In the genomic region with DNA sequence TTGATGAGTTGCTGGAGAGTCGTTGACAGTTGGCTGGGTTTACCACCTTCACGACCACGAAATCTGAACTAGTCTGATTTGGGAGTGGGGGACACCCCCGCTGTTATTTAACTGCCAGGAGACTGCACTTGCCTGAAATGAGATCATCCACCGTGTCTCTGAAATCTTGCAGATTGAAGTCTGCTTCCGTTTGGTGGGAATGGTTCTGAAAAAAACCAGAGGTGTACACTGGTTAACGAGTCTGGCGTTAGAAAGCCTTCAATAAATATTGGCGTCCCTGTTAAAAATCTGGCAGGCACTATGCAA, we compare ENCODE assay signal across 17 cellular contexts. TPM values are rescaled to one million over a fixed set of nuclear protein-coding genes. Genes with fewer than 3 reads are reported as not detected.
DNase-seq lines count a peak whose midpoint lies in the region; ATAC-seq, FAIRE-seq and TF ChIP-seq lines count a peak whose summit lies in the region.
"Had no signal": no experiment of that assay in that cellular context is flagged by ENCODE, and none has a peak within 500 bp of the region (broad histone marks: within the 10 kb centered on the region; RNA-seq: fewer than 3 reads in every experiment).

No MANE protein-coding gene starts in this region.

- H3K36me3 Mint-ChIP-seq in CD4-positive, alpha-beta T cell (ENCODE audit: low read depth), result no peaks in the 10 kb centered on the region
- no peaks in the 10 kb centered on the region for H3K36me3 Mint-ChIP-seq in nephron progenitor cell (ENCODE audit: low read depth)

- H3K79me2 ChIP-seq in GM12878 (ENCODE audit: control insufficient read depth, insufficient read depth, low read length), result no peaks in the 10 kb centered on the region

- DNase-seq in CD4-positive, alpha-beta T cell, result no peak
- DNase-seq in GM12891 (ENCODE audit: insufficient read length, low spot score), result no peak
- no peak for DNase-seq in GM12878 (ENCODE audit: low read depth, low spot score)
- no peak for DNase-seq in nephron progenitor cell
- no peak for DNase-seq in NCI-H2081 (lab: John Stamatoyannopoulos, UW)
- DNase-seq: activated CD4-positive, CD25-positive, alpha-beta regulatory T cell; body of pancreas; DMS79 treated with DMSO at 0.1 percent for 48 hours; immature natural killer cell; NCI-H1436; NCI-H446 treated with DMSO at 0.1 percent for 48 hours; OCI-M1 had no signal

- CTCF ChIA-PET in CD4-positive, alpha-beta T cell (lab: Charles Lee), result interaction anchor here (1.0 kb wide), 1 partner anchor 9 kb away, joined by 4 read pairs; no protein-coding TSS in a partner anchor
- CTCF ChIA-PET in GM12878 (lab: Yijun Ruan, JAX), result no interaction called here

- H3K36me3 ChIP-seq in GM12878 (ENCODE audit: control insufficient read depth in 2 of 2, insufficient read depth in 2 of 2, low read length in 1 of 2), result no peaks in the 10 kb centered on the region
- H3K36me3 ChIP-seq: suprapubic skin had no signal

- no TSS peak for BruUV-seq in GM12878 (replicated peaks; lab: Mats Ljungman, UMichigan)

- H2AFZ ChIP-seq in GM12878 (ENCODE audit: control insufficient read depth, low read depth, low read length), result no peak overlapping the region

- H3K4me3 Mint-ChIP-seq in CD4-positive, alpha-beta T cell, result peak overlapping the region; percentile 72
- peak overlapping the region; percentile 59 for H3K4me3 Mint-ChIP-seq in nephron progenitor cell

- TF ChIP-seq POLR2A in GM12891 (IDR thresholded peaks at IDR 0.05; ENCODE audit: low read depth, low read length), result no peak
- TF ChIP-seq POLR2A in GM12878 (IDR thresholded peaks at IDR 0.05; ENCODE audit: low read depth, low read length), result no peak

- RAD21 ChIA-PET in GM12878 (lab: Charles Lee; ENCODE audit: unreplicated experiment), result no interaction called here

- intact Hi-C loops in CD4-positive, alpha-beta T cell (cut with DNase I, micrococcal nuclease), result no loop called here
- intact Hi-C loops in GM12878 (cut with micrococcal nuclease; ENCODE audit: unreplicated experiment), result no loop called here

- no peak for TF ChIP-seq RAD21 in GM12878 (IDR thresholded peaks at IDR 0.05; ENCODE audit: insufficient read depth, low read depth, low read length)

- POLR2A ChIA-PET in CD4-positive, alpha-beta T cell (lab: Charles Lee), result interaction anchor here (1.0 to 1.1 kb wide), 2 partner anchors 9 to 46 kb away, joined by 3 to 5 read pairs; no protein-coding TSS in a partner anchor
- POLR2A ChIA-PET in GM12878 (lab: Charles Lee), result no interaction called here

- no peak overlapping the region for H3K27ac ChIP-seq in CD4-positive, alpha-beta T cell (ENCODE audit: low read depth, low read length)
- H3K27ac ChIP-seq in GM12878 (ENCODE audit: control insufficient read depth, insufficient read depth), result no peak overlapping the region
- H3K27ac ChIP-seq: body of pancreas, suprapubic skin had no signal

- peak overlapping the region; percentile 11; the same call in 1 of the 2 replicates for H3K4me2 ChIP-seq in GM12878 (ENCODE audit: control insufficient read depth, insufficient read depth)

- peak; percentile 20 for FAIRE-seq in GM12891 (lab: Jason Lieb, UNC)
- no peak for FAIRE-seq in GM12878 (lab: Jason Lieb, UNC)

- peaks cover 50% of the 10 kb centered on the region for H3K4me1 Mint-ChIP-seq in CD4-positive, alpha-beta T cell (ENCODE audit: low read depth)
- peaks cover 12% of the 10 kb centered on the region for H3K4me1 Mint-ChIP-seq in nephron progenitor cell

- WGBS in GM12878 (ENCODE audit: insufficient coverage, insufficient replicate concordance, low lambda C conversion rate, missing lambda C conversion rate), result under 1% methylated on average over 9 of the region's 9 CpGs

- ATAC-seq in CD4-positive, alpha-beta T cell (ENCODE audit: poor library complexity), result no peak
- ATAC-seq in GM12878, result no peak
- ATAC-seq in HG03342 (IDR thresholded peaks at IDR 0.05; ENCODE audit: unreplicated experiment), result no peak
- no peak for ATAC-seq in HG03045 (IDR thresholded peaks at IDR 0.05; ENCODE audit: unreplicated experiment)
- ATAC-seq: body of pancreas had no signal

- H3K27ac Mint-ChIP-seq in CD4-positive, alpha-beta T cell, result no peak overlapping the region
- H3K27ac Mint-ChIP-seq in nephron progenitor cell, result no peak overlapping the region
- H3K27ac Mint-ChIP-seq: immature natural killer cell had no signal

- in situ Hi-C loops in GM12878 (cut with MboI), result no loop called here

- H3K4me3 ChIP-seq in GM12878, result no peak overlapping the region
- H3K4me3 ChIP-seq: body of pancreas, suprapubic skin had no signal

- H3K9me3 ChIP-seq in CD4-positive, alpha-beta T cell (ENCODE audit: control insufficient read depth, low read length), result no peaks in the 10 kb centered on the region
- H3K9me3 ChIP-seq in GM12878 (replicated peaks; ENCODE audit: control insufficient read depth, insufficient read depth, low read length), result no peaks in the 10 kb centered on the region; the same call in 2 of the 3 replicates
- H3K9me3 ChIP-seq: body of pancreas, suprapubic skin had no signal

- H4K20me1 ChIP-seq in GM12878 (ENCODE audit: control insufficient read depth, insufficient read depth), result no peaks in the 10 kb centered on the region; the same call in 1 of the 2 replicates

- H3K27me3 ChIP-seq in CD4-positive, alpha-beta T cell (ENCODE audit: control insufficient read depth, insufficient read depth, low read length), result peaks cover 96% of the 10 kb centered on the region
- H3K27me3 ChIP-seq in GM12878 (replicated peaks in 1 of 2; ENCODE audit: control insufficient read depth in 2 of 2, insufficient read depth in 2 of 2, low read length in 1 of 2), result peaks cover 27 to 49% of the 10 kb centered on the region in 2 experiments
- H3K27me3 ChIP-seq: body of pancreas had no signal

- no peaks in the 10 kb centered on the region for H3K9me3 Mint-ChIP-seq in CD4-positive, alpha-beta T cell
- H3K9me3 Mint-ChIP-seq in nephron progenitor cell, result peaks cover 15% of the 10 kb centered on the region

- H3K9ac ChIP-seq in GM12878 (ENCODE audit: control insufficient read depth, insufficient read depth, low read length), result no peak overlapping the region

- TF ChIP-seq CTCF in CD4-positive, alpha-beta T cell (IDR thresholded peaks at IDR 0.05), result no peak
- TF ChIP-seq CTCF in GM12878 (IDR thresholded peaks at IDR 0.05 in 2 of 3, conservative IDR thresholded peaks at IDR 0.05 in 1 of 3; ENCODE audit: control insufficient read depth in 2 of 3, extremely low read depth in 1 of 3, insufficient read depth in 1 of 3, low read depth in 3 of 3, low read length in 3 of 3), result no peak
- no peak for TF ChIP-seq CTCF in nephron progenitor cell (IDR thresholded peaks at IDR 0.05)

- H3K27me3 Mint-ChIP-seq in CD4-positive, alpha-beta T cell, result peaks cover 90% of the 10 kb centered on the region
- peaks cover 100% of the 10 kb centered on the region for H3K27me3 Mint-ChIP-seq in nephron progenitor cell (ENCODE audit: low read depth, poor library complexity)

- TF ChIP-seq EP300 in GM12878 (IDR thresholded peaks at IDR 0.05; ENCODE audit: borderline replicate concordance in 1 of 2, control insufficient read depth in 1 of 2, low read depth in 2 of 2, low read length in 2 of 2), result no peak

- H3K4me1 ChIP-seq in GM12878 (ENCODE audit: control insufficient read depth, insufficient read depth, low read length), result peaks cover 13% of the 10 kb centered on the region

- SMC1A ChIA-PET in GM12878 (lab: Charles Lee; ENCODE audit: uncharacterized antibody, unreplicated experiment), result no interaction called here

RNA-seq across cellular contexts. Expression of gene MCIDAS, which starts 4.3 kb away (rescaled TPM):
- total RNA-seq in CD4-positive, alpha-beta T cell, result not detected
- not detected for polyA plus RNA-seq in GM12891 (2012; ENCODE audit: low read depth, missing spikeins)
- total RNA-seq in GM12878 (2013; cell fraction: nucleolus; rRNA removed), result not detected in 2 replicates
- not detected in 2 replicates for total RNA-seq in GM12878 (2014; rRNA removed)
- not detected in 2 replicates for total RNA-seq in GM12878 (2014; rRNA removed; fragmentation: Illumina TruSeq; extraction: Trizol)
- not detected in 2 replicates for total RNA-seq in GM12878 (2021)
- polyA plus RNA-seq in GM12878 (2011; ENCODE audit: low read depth), result not detected
- polyA plus RNA-seq in GM12878 (2011; rRNA removed), result not detected in 2 replicates
- polyA plus RNA-seq in GM12878 (2011; cell fraction: cytosol; rRNA removed), result not detected in 2 replicates
- polyA plus RNA-seq in GM12878 (2011; cell fraction: nucleus; rRNA removed), result 0.06 TPM in 1 of 2 replicates, not detected in the other
- not detected in 2 replicates for polyA plus RNA-seq in GM12878 (2012)
- not detected in 2 replicates for polyA plus RNA-seq in GM12878 (2014; fragmentation: Illumina TruSeq; extraction: Trizol)
- not detected for polyA plus RNA-seq in GM12878 (2014; fragmentation: Nextera tagmentation; extraction: Ambion mirVana)
- polyA plus RNA-seq in GM12878 (2014; rRNA removed), result not detected in 2 replicates
- polyA plus RNA-seq in GM12878 (2016; fragmentation: Nextera tagmentation; extraction: Ambion mirVana), result not detected
- not detected in 2 replicates for polyA minus RNA-seq in GM12878 (2011; rRNA and poly(A)+ RNA removed)
- not detected in 2 replicates for polyA minus RNA-seq in GM12878 (2011; cell fraction: cytosol; rRNA and poly(A)+ RNA removed)
- polyA minus RNA-seq in GM12878 (2011; cell fraction: nucleus; rRNA and poly(A)+ RNA removed), result not detected in 2 replicates
- total RNA-seq: posterior vena cava, suprapubic skin had no signal
- polyA plus RNA-seq: immature natural killer cell had no signal

RNA-seq across cellular contexts. Expression of gene CCNO, which starts 10.6 kb away (rescaled TPM):
- total RNA-seq in CD4-positive, alpha-beta T cell, result not detected
- polyA plus RNA-seq in GM12891 (2012; ENCODE audit: low read depth, missing spikeins), result not detected
- not detected in 2 replicates for total RNA-seq in GM12878 (2013; cell fraction: nucleolus; rRNA removed)
- total RNA-seq in GM12878 (2014; rRNA removed) (not detected in 2 replicates), GM12878 (2014; rRNA removed; fragmentation: Illumina TruSeq; extraction: Trizol) (not detected in 2 replicates), GM12878 (2021) (not detected in 2 replicates)
- polyA plus RNA-seq in GM12878 (2011; ENCODE audit: low read depth), result not detected
- polyA plus RNA-seq in GM12878 (2011; rRNA removed) (not detected in 2 replicates), GM12878 (2014; fragmentation: Illumina TruSeq; extraction: Trizol) (not detected in 2 replicates), GM12878 (2014; fragmentation: Nextera tagmentation; extraction: Ambion mirVana) (not detected), GM12878 (2014; rRNA removed) (0.05 TPM in 1 of 2 replicates, not detected in the other), GM12878 (2016; fragmentation: Nextera tagmentation; extraction: Ambion mirVana) (not detected)
- polyA plus RNA-seq in GM12878 (2011; cell fraction: cytosol; rRNA removed), result not detected in 2 replicates
- not detected in 2 replicates for polyA plus RNA-seq in GM12878 (2011; cell fraction: nucleus; rRNA removed)
- not detected in 2 replicates for polyA plus RNA-seq in GM12878 (2012)
- polyA minus RNA-seq in GM12878 (2011; rRNA and poly(A)+ RNA removed), result not detected in 2 replicates
- not detected in 2 replicates for polyA minus RNA-seq in GM12878 (2011; cell fraction: cytosol; rRNA and poly(A)+ RNA removed)
- not detected in 2 replicates for polyA minus RNA-seq in GM12878 (2011; cell fraction: nucleus; rRNA and poly(A)+ RNA removed)
- polyA plus RNA-seq: immature natural killer cell had no signal

RNA-seq across cellular contexts. Expression of gene CDC20B, which starts 49.8 kb away (rescaled TPM):
- total RNA-seq in CD4-positive, alpha-beta T cell, result not detected
- polyA plus RNA-seq in GM12891 (2012; ENCODE audit: low read depth, missing spikeins), result not detected
- total RNA-seq in GM12878 (2013; cell fraction: nucleolus; rRNA removed), result not detected in 2 replicates
- total RNA-seq in GM12878 (2014; rRNA removed) (not detected in 2 replicates), GM12878 (2014; rRNA removed; fragmentation: Illumina TruSeq; extraction: Trizol) (not detected in 2 replicates), GM12878 (2021) (not detected in 2 replicates)
- polyA plus RNA-seq in GM12878 (2011; ENCODE audit: low read depth), result not detected
- polyA plus RNA-seq in GM12878 (2011; rRNA removed) (0.11 TPM in 1 of 2 replicates, not detected in the other), GM12878 (2014; fragmentation: Illumina TruSeq; extraction: Trizol) (not detected in 2 replicates), GM12878 (2014; fragmentation: Nextera tagmentation; extraction: Ambion mirVana) (not detected), GM12878 (2014; rRNA removed) (not detected in 2 replicates), GM12878 (2016; fragmentation: Nextera tagmentation; extraction: Ambion mirVana) (under 1 TPM in 1 of 2 experiments, not detected in 1; 0.05 TPM)
- polyA plus RNA-seq in GM12878 (2011; cell fraction: cytosol; rRNA removed), result 0.03 TPM in 1 of 2 replicates, not detected in the other
- polyA plus RNA-seq in GM12878 (2011; cell fraction: nucleus; rRNA removed), result 0.04 and 0.16 TPM in 2 replicates
- polyA plus RNA-seq in GM12878 (2012), result not detected in 2 replicates
- polyA minus RNA-seq in GM12878 (2011; rRNA and poly(A)+ RNA removed), result not detected in 2 replicates
- not detected in 2 replicates for polyA minus RNA-seq in GM12878 (2011; cell fraction: cytosol; rRNA and poly(A)+ RNA removed)
- polyA minus RNA-seq in GM12878 (2011; cell fraction: nucleus; rRNA and poly(A)+ RNA removed), result not detected in 2 replicates
- total RNA-seq: body of pancreas, posterior vena cava, suprapubic skin had no signal
- polyA plus RNA-seq: BJ, immature natural killer cell had no signal
